ENCODE assay signal across 1 cellular context in the genomic region with DNA sequence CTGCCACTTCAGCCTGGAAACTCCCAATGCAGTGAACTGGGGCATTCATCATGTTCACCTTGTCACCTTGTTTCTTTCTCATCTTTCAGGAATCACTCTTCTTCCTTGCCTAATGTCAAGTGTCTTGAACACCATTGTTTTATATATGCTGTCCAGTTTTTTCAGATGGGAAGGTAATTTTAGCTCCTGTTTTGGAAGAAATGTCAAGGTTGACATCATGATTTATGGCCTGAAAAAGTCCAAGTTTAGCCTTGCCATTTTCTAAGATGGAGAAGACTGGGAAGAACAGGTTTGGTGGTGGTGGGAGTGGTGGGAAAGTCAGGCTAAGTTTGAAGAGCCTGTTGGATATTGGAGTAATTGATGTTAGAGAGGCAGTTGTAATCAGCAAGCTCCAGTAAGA.
TF ChIP-seq lines count a peak whose summit lies in the region.

No MANE protein-coding gene starts in this region.

TF ChIP-seq in K562, 482 proteins besides CTCF, POLR2A, EP300 and RAD21 (continued from another document):
- TF ChIP-seq PKNOX1 (IDR thresholded peaks at IDR 0.05): peak; percentile 68
- no peak for TF ChIP-seq RCOR1 (IDR thresholded peaks at IDR 0.05; ENCODE audit: borderline replicate concordance in 1 of 2, low read depth in 2 of 2, low read length in 2 of 2)
- TF ChIP-seq TAF1 (IDR thresholded peaks at IDR 0.05; ENCODE audit: control insufficient read depth, extremely low read depth, insufficient read depth, low read length, severe bottlenecking): no peak
- TF ChIP-seq MEIS2 (IDR thresholded peaks at IDR 0.05; ENCODE audit: partially characterized antibody): peak; percentile 72
